In the genomic region with DNA sequence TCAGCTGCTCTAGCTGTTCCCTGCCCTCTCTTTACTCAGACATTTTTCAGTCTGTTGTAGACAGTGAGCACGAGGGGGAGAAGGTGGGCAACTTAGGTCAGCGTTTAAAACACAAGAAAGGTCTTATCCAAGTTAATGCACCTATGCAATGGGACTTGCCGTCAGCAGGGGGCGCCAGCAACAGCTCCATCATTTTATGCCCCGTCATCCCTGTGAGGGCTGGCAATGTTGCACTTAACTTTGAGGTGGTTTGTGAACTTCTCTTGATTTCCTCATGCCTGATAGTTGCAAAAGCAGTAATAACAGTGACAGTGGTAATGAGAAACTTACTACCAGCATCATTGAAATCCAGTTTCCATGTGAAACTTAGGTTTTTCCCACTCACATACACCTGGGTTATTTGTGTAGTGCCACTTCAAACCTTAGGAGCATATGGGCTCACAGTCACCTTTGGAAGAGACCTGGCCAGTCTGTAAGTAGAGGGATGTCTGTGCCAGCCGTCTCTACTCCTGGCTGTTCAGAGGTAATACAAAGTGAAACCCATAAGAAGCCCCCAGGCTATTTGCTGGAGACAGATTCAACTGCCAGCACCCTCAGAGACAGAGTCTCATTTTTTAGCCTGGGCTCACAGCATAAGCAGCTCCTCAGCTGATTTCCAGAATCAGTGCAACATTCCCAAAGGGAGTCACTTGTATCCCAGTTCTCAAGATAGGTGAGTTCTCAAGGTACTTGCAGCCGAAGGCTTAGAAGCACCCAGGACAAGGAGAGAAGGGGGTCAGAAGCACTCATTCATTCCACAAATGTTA, we compare ENCODE assay signal across 8 cellular contexts. TPM values are rescaled to one million over a fixed set of nuclear protein-coding genes. Genes with fewer than 3 reads are reported as not detected.
A peak's percentile ranks its signal among the peaks of the same experiment; 100 is the strongest.
DNase-seq lines count a peak whose midpoint lies in the region; ATAC-seq and TF ChIP-seq lines count a peak whose summit lies in the region.

No MANE protein-coding gene starts in this region.

- POLR2A ChIA-PET in Panc1 (lab: Charles Lee) = interaction anchor here (0.6 to 1.6 kb wide), 5 partner anchors 12 to 51 kb away, joined by 3 to 9 read pairs (median 6); partner anchors contain the start of gene ID1

- no peaks in the 10 kb centered on the region for H3K27me3 Mint-ChIP-seq in activated T-cell treated with anti-CD3 and anti-CD28 coated beads, Interleukin-2, amount 50 U/mL, for 24 hours
- H3K27me3 Mint-ChIP-seq in nephron progenitor cell (ENCODE audit: low read depth, poor library complexity) = no peaks in the 10 kb centered on the region

- CTCF ChIA-PET in Panc1 (lab: Charles Lee) = interaction anchor here (0.5 to 5.4 kb wide), 16 partner anchors 9 to 1202 kb away, joined by 3 to 248 read pairs (median 4); partner anchors contain the start of gene ID1

- H3K4me1 Mint-ChIP-seq in activated T-cell treated with anti-CD3 and anti-CD28 coated beads, Interleukin-2, amount 50 U/mL, for 24 hours (ENCODE audit: low read depth) = peaks cover 29% of the 10 kb centered on the region
- peaks cover 5% of the 10 kb centered on the region for H3K4me1 Mint-ChIP-seq in nephron progenitor cell

- BruUV-seq in Panc1 (replicated peaks; lab: Mats Ljungman, UMichigan) = no TSS peak

- ATAC-seq in HG03439 (IDR thresholded peaks at IDR 0.05; ENCODE audit: unreplicated experiment) (peak; percentile 67), Panc1 (peak; percentile 56), HG02623 (IDR thresholded peaks at IDR 0.05; ENCODE audit: unreplicated experiment) (no peak)

- intact Hi-C loops in Panc1 (cut with micrococcal nuclease; ENCODE audit: unreplicated experiment) = loop anchor here (5.0 kb wide), 1 partner anchor 162 kb away; the partner anchor contains the start of gene BCL2L1
- intact Hi-C loops in esophagus squamous epithelium (cut with DNase I) = loop anchor here (10.0 kb wide), 1 partner anchor 165 kb away; the partner anchor contains the start of gene BCL2L1
- intact Hi-C loops in stomach (cut with DNase I; ENCODE audit: low total_unique reads) = no loop called here

- H3K4me3 ChIP-seq in Panc1 (ENCODE audit: low read depth in 2 of 2, low read length in 2 of 2) = no peak overlapping the region
- H3K4me3 ChIP-seq in esophagus squamous epithelium = no peak overlapping the region
- H3K4me3 ChIP-seq in stomach = no peak overlapping the region

- H3K9me3 ChIP-seq in Panc1 (ENCODE audit: control insufficient read depth, insufficient read depth, low read depth, low read length) (no peaks in the 10 kb centered on the region), esophagus squamous epithelium (no peaks in the 10 kb centered on the region), stomach (no peaks in the 10 kb centered on the region)

- TF ChIP-seq POLR2A in esophagus squamous epithelium (IDR thresholded peaks at IDR 0.05) (no peak), stomach (IDR thresholded peaks at IDR 0.05) (no peak)

- peak; percentile 36 for DNase-seq in DMS79 treated with DMSO at 0.1 percent for 48 hours (lab: John Stamatoyannopoulos, UW)
- peak; percentile 84 for DNase-seq in Panc1 (ENCODE audit: low read depth, low spot score)
- DNase-seq in activated T-cell treated with anti-CD3 and anti-CD28 coated beads, Interleukin-2, amount 50 U/mL, for 24 hours = peak; percentile 82
- peak; percentile 17 for DNase-seq in esophagus squamous epithelium (lab: John Stamatoyannopoulos, UW)
- DNase-seq in nephron progenitor cell = peak; percentile 74
- DNase-seq in stomach = peak; percentile 73

- peaks cover 95% of the 10 kb centered on the region for H3K36me3 Mint-ChIP-seq in activated T-cell treated with anti-CD3 and anti-CD28 coated beads, Interleukin-2, amount 50 U/mL, for 24 hours (ENCODE audit: low read depth)
- H3K36me3 Mint-ChIP-seq in nephron progenitor cell (ENCODE audit: low read depth) = peaks cover 48% of the 10 kb centered on the region

- peak; percentile 100 for TF ChIP-seq CTCF in Panc1 (IDR thresholded peaks at IDR 0.05)
- peak; percentile 68 to 97 (median 84) for TF ChIP-seq CTCF in esophagus squamous epithelium (IDR thresholded peaks at IDR 0.05)
- peak; percentile 87 for TF ChIP-seq CTCF in nephron progenitor cell (IDR thresholded peaks at IDR 0.05)
- peak in 5 of 7 experiments; percentile 70 to 93 (median 79) for TF ChIP-seq CTCF in stomach (IDR thresholded peaks at IDR 0.05)

- WGBS in esophagus squamous epithelium, 2 donors = 10 to 18% methylated on average over 7 of the region's 7 CpGs
- WGBS in stomach, 5 donors = 30 to 32% (median 31%) methylated on average over 7 of the region's 7 CpGs

- TF ChIP-seq EP300 in stomach (IDR thresholded peaks at IDR 0.05) = no peak

- peaks cover 2% of the 10 kb centered on the region; the same call in 1 of the 2 replicates for H3K36me3 ChIP-seq in Panc1 (ENCODE audit: control insufficient read depth, insufficient read depth, low read length)
- H3K36me3 ChIP-seq in esophagus squamous epithelium = peaks cover 5 to 77% (median 8%) of the 10 kb centered on the region in 3 donors
- H3K36me3 ChIP-seq in stomach = peaks cover 29 to 83% (median 77%) of the 10 kb centered on the region in 4 donors

- no peaks in the 10 kb centered on the region for H3K27me3 ChIP-seq in Panc1 (ENCODE audit: control insufficient read depth, insufficient read depth, low read length)
- H3K27me3 ChIP-seq in esophagus squamous epithelium = no peaks in the 10 kb centered on the region
- H3K27me3 ChIP-seq in stomach = no peaks in the 10 kb centered on the region

- no peaks in the 10 kb centered on the region for H3K9me3 Mint-ChIP-seq in activated T-cell treated with anti-CD3 and anti-CD28 coated beads, Interleukin-2, amount 50 U/mL, for 24 hours
- H3K9me3 Mint-ChIP-seq in nephron progenitor cell = no peaks in the 10 kb centered on the region

- H3K4me1 ChIP-seq in Panc1 (ENCODE audit: control insufficient read depth, insufficient read depth, low read length) (peaks cover 37% of the 10 kb centered on the region), esophagus squamous epithelium (peaks cover 19 to 58% (median 27%) of the 10 kb centered on the region in 3 donors), stomach (peaks cover 4 to 38% (median 15%) of the 10 kb centered on the region in 4 donors)

- peak overlapping the region; percentile 88 for H3K27ac ChIP-seq in Panc1 (ENCODE audit: low read length)
- peak overlapping the region; percentile 80 to 94 (median 89) for H3K27ac ChIP-seq in esophagus squamous epithelium
- H3K27ac ChIP-seq in stomach = peak overlapping the region; percentile 22 to 93 (median 76)

- no peak overlapping the region for H3K4me3 Mint-ChIP-seq in activated T-cell treated with anti-CD3 and anti-CD28 coated beads, Interleukin-2, amount 50 U/mL, for 24 hours
- no peak overlapping the region for H3K4me3 Mint-ChIP-seq in nephron progenitor cell

- peak overlapping the region; percentile 90 for H3K27ac Mint-ChIP-seq in activated T-cell treated with anti-CD3 and anti-CD28 coated beads, Interleukin-2, amount 50 U/mL, for 24 hours
- peak overlapping the region; percentile 89 for H3K27ac Mint-ChIP-seq in nephron progenitor cell

- in situ Hi-C loops in Panc1 (cut with HindIII; ENCODE audit: low pct_unique_long_range_greater_than_20kb, low sequenced_read_pairs) = loop anchor here (10.0 kb wide), 1 partner anchor 65 kb away; no protein-coding TSS in a partner anchor

RNA-seq across cellular contexts. Expression of gene ID1, which starts 44.8 kb away (rescaled TPM):
- total RNA-seq in Panc1 (2021; ENCODE audit: unreplicated experiment) = 152 TPM
- 185 TPM for polyA plus RNA-seq in Panc1 (2012; ENCODE audit: insufficient read length)
- 100 to 1,000 TPM; 422 to 839 (median 555) TPM for total RNA-seq in esophagus squamous epithelium
- total RNA-seq in stomach = 100 to 1,000 TPM; 315 to 475 (median 378) TPM
- 100 to 1,000 TPM; 168 to 585 (median 350) TPM for polyA plus RNA-seq in stomach

RNA-seq across cellular contexts. Expression of gene HM13, which starts 46.1 kb away (rescaled TPM):
- total RNA-seq in Panc1 (2021; ENCODE audit: unreplicated experiment) (337 TPM), esophagus squamous epithelium (100 to 1,000 TPM in 2 of 4 donors, 10 to 100 TPM in 2; 76.3 to 162 (median 108) TPM), stomach (100 to 1,000 TPM in 1 of 5 donors, 10 to 100 TPM in 4; 10.7 to 103 (median 56.9) TPM)
- polyA plus RNA-seq in Panc1 (2012; ENCODE audit: insufficient read length) = 424 TPM
- polyA plus RNA-seq in stomach = 100 to 1,000 TPM; 119 to 181 (median 165) TPM

Comparison
In these comparisons a context has a peak if more than half of its experiments do, and no peak if none do; other contexts are left out.
1. DNase-seq: peak in every context shown above with its lines; median percentile 84 in Panc1; 82 in activated T-cell treated with anti-CD3 and anti-CD28 coated beads, Interleukin-2, amount 50 U/mL, for 24 hours; 74 in nephron progenitor cell; 73 in stomach; 36 in DMS79 treated with DMSO at 0.1 percent for 48 hours; 17 in esophagus squamous epithelium.